16 cellular contexts compared by ENCODE assay signal in the genomic region with DNA sequence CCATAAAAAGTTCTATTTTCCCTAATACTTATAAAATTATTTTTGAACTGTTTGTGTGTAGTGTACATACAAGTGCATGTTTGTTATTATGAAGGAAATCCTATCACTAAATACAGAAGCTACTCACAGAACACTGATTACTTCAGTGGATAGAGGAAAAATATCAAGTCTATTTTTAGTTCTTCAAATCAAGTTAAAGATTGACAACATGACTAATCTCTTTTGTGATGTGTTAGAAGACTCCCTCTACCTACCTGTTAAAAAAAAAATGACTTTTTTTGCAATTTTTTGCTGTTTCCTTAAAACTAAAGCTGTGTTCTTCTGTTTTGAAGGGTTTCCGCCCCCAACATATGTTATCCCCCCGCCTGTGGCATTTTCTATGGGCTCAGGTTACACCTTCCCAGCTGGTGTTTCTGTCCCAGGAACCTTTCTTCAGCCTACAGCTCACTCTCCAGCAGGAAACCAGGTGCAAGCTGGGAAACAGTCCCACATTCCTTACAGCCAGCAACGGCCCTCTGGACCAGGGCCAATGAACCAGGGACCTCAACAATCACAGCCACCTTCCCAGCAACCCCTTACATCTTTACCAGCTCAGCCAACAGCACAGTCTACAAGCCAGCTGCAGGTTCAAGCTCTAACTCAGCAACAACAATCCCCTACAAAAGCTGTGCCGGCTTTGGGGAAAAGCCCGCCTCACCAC. TPM values are rescaled to one million over a fixed set of nuclear protein-coding genes. Genes with fewer than 3 reads are reported as not detected.
DNase-seq lines count a peak whose midpoint lies in the region; ATAC-seq and TF ChIP-seq lines count a peak whose summit lies in the region.
"Had no signal": no experiment of that assay in that cellular context is flagged by ENCODE, and none has a peak within 500 bp of the region (broad histone marks: within the 10 kb centered on the region; RNA-seq: fewer than 3 reads in every experiment).

No MANE protein-coding gene starts in this region.

- BruUV-seq in Caco-2 (replicated peaks; lab: Mats Ljungman, UMichigan), result TSS peak; percentile 19

- POLR2A ChIA-PET in Caco-2 (lab: Charles Lee), result no interaction called here
- POLR2A ChIA-PET in activated CD8-positive, alpha-beta T cell treated with anti-CD3 and anti-CD28 coated beads for 36 hours (lab: Charles Lee), result no interaction called here
- POLR2A ChIA-PET in activated CD4-positive, alpha-beta memory T cell treated with anti-CD3 and anti-CD28 coated beads for 36 hours (lab: Charles Lee), result no interaction called here

- H3K27ac ChIP-seq in coronary artery, result no peak overlapping the region
- H3K27ac ChIP-seq: BLaER1 treated with 17β-estradiol and CSF1 and Interleukin-3, amounts not matched to agents 10 nM and 100 nM; colonic mucosa; sigmoid colon had no signal

- H3K9me3 ChIP-seq in Caco-2, result no peaks in the 10 kb centered on the region
- H3K9me3 ChIP-seq: BLaER1 treated with 17β-estradiol and CSF1 and Interleukin-3, amounts not matched to agents 10 nM and 100 nM; colonic mucosa; sigmoid colon had no signal

- H3K4me1 Mint-ChIP-seq in Caco-2 (ENCODE audit: low read depth, unreplicated experiment), result peaks cover 13% of the 10 kb centered on the region
- no peaks in the 10 kb centered on the region for H3K4me1 Mint-ChIP-seq in activated CD8-positive, alpha-beta T cell treated with anti-CD3 and anti-CD28 coated beads for 36 hours (ENCODE audit: low read depth)
- H3K4me1 Mint-ChIP-seq in activated CD4-positive, alpha-beta memory T cell treated with anti-CD3 and anti-CD28 coated beads for 36 hours (ENCODE audit: low read depth), result peaks cover 2% of the 10 kb centered on the region

- H3K4me3 ChIP-seq in Caco-2 (ENCODE audit: low read depth, low read length) (no peak overlapping the region), coronary artery (no peak overlapping the region)
- H3K4me3 ChIP-seq: BLaER1 treated with 17β-estradiol and CSF1 and Interleukin-3, amounts not matched to agents 10 nM and 100 nM; colonic mucosa; sigmoid colon had no signal

- H3K36me3 Mint-ChIP-seq in Caco-2 (ENCODE audit: insufficient read depth, unreplicated experiment), result peaks cover 75% of the 10 kb centered on the region
- H3K36me3 Mint-ChIP-seq in activated CD8-positive, alpha-beta T cell treated with anti-CD3 and anti-CD28 coated beads for 36 hours (ENCODE audit: low read depth), result peaks cover 37% of the 10 kb centered on the region
- peaks cover 43% of the 10 kb centered on the region for H3K36me3 Mint-ChIP-seq in activated CD4-positive, alpha-beta memory T cell treated with anti-CD3 and anti-CD28 coated beads for 36 hours

- no peak overlapping the region for H3K4me3 Mint-ChIP-seq in Caco-2 (ENCODE audit: unreplicated experiment)
- no peak overlapping the region for H3K4me3 Mint-ChIP-seq in activated CD8-positive, alpha-beta T cell treated with anti-CD3 and anti-CD28 coated beads for 36 hours
- no peak overlapping the region for H3K4me3 Mint-ChIP-seq in activated CD4-positive, alpha-beta memory T cell treated with anti-CD3 and anti-CD28 coated beads for 36 hours
- H3K4me3 Mint-ChIP-seq: naive B cell had no signal

- H3K4me1 ChIP-seq in Caco-2, result peaks cover 6% of the 10 kb centered on the region; the same call in 1 of the 2 replicates
- H3K4me1 ChIP-seq: colonic mucosa had no signal

- H3K36me3 ChIP-seq in Caco-2 (ENCODE audit: control insufficient read depth, insufficient read depth, low read length), result peaks cover 2% of the 10 kb centered on the region

- no peak overlapping the region for H3K27ac Mint-ChIP-seq in Caco-2 (ENCODE audit: unreplicated experiment)
- H3K27ac Mint-ChIP-seq in activated CD8-positive, alpha-beta T cell treated with anti-CD3 and anti-CD28 coated beads for 36 hours, result peak overlapping the region; percentile 3
- no peak overlapping the region for H3K27ac Mint-ChIP-seq in activated CD4-positive, alpha-beta memory T cell treated with anti-CD3 and anti-CD28 coated beads for 36 hours

- CTCF ChIA-PET in Caco-2 (lab: Charles Lee), result interaction anchor here (1.2 kb wide), 1 partner anchor 9 kb away, joined by 3 read pairs; no protein-coding TSS in a partner anchor
- CTCF ChIA-PET in activated CD8-positive, alpha-beta T cell treated with anti-CD3 and anti-CD28 coated beads for 36 hours (lab: Charles Lee), result interaction anchor here (1.1 to 1.2 kb wide), 3 partner anchors 52 to 109 kb away, joined by 3 read pairs; no protein-coding TSS in a partner anchor
- CTCF ChIA-PET in activated CD4-positive, alpha-beta memory T cell treated with anti-CD3 and anti-CD28 coated beads for 36 hours (lab: Charles Lee), result interaction anchor here (0.8 to 1.0 kb wide), 4 partner anchors 74 to 317 kb away, joined by 3 to 4 read pairs (median 3); no protein-coding TSS in a partner anchor

- no peaks in the 10 kb centered on the region for H3K9me3 Mint-ChIP-seq in Caco-2 (ENCODE audit: unreplicated experiment)
- no peaks in the 10 kb centered on the region for H3K9me3 Mint-ChIP-seq in activated CD8-positive, alpha-beta T cell treated with anti-CD3 and anti-CD28 coated beads for 36 hours
- no peaks in the 10 kb centered on the region for H3K9me3 Mint-ChIP-seq in activated CD4-positive, alpha-beta memory T cell treated with anti-CD3 and anti-CD28 coated beads for 36 hours
- H3K9me3 Mint-ChIP-seq: naive B cell had no signal

- intact Hi-C loops in Caco-2 (cut with micrococcal nuclease; ENCODE audit: unreplicated experiment), result no loop called here
- intact Hi-C loops in activated CD8-positive, alpha-beta T cell treated with anti-CD3 and anti-CD28 coated beads for 36 hours (cut with micrococcal nuclease), result loop anchor here (10.0 kb wide), 1 partner anchor 70 kb away; a partner anchor contains a TSS
- intact Hi-C loops in activated CD4-positive, alpha-beta memory T cell treated with anti-CD3 and anti-CD28 coated beads for 36 hours (cut with micrococcal nuclease), result no loop called here

- no peak for DNase-seq in Caco-2
- DNase-seq in HT-29 (ENCODE audit: low spot score), result peak; percentile 34
- no peak for DNase-seq in activated CD8-positive, alpha-beta T cell treated with anti-CD3 and anti-CD28 coated beads for 36 hours
- DNase-seq in left lobe of liver (ENCODE audit: low spot score), result no peak
- no peak for DNase-seq in activated CD4-positive, alpha-beta memory T cell treated with anti-CD3 and anti-CD28 coated beads for 36 hours
- DNase-seq in stimulated activated naive CD4-positive, alpha-beta T cell (lab: John Stamatoyannopoulos, UW), result no peak
- no peak for DNase-seq in coronary artery (ENCODE audit: low spot score)
- no peak for DNase-seq in epidermal melanocyte (ENCODE audit: insufficient read length, low spot score)
- DNase-seq: colonic mucosa, GF-D8, H7, naive B cell, NCI-H510A treated with DMSO at 0.1 percent for 48 hours, SHP77 treated with DMSO at 0.1 percent for 48 hours, sigmoid colon had no signal

- no peak for TF ChIP-seq CTCF in Caco-2 (IDR thresholded peaks at IDR 0.05; ENCODE audit: insufficient read depth in 1 of 2, low read depth in 1 of 2, low read length in 1 of 2, severe bottlenecking in 1 of 2, unreplicated experiment in 1 of 2)
- TF ChIP-seq CTCF in activated CD8-positive, alpha-beta T cell treated with anti-CD3 and anti-CD28 coated beads for 36 hours (IDR thresholded peaks at IDR 0.05), result no peak
- no peak for TF ChIP-seq CTCF in coronary artery (IDR thresholded peaks at IDR 0.05)

- no peak for ATAC-seq in activated CD8-positive, alpha-beta T cell treated with anti-CD3 and anti-CD28 coated beads for 36 hours
- ATAC-seq in left lobe of liver, result peak; percentile 19

- no peaks in the 10 kb centered on the region for H3K27me3 ChIP-seq in Caco-2 (replicated peaks; ENCODE audit: control insufficient read depth, insufficient read depth, low read length)
- H3K27me3 ChIP-seq: colonic mucosa, sigmoid colon had no signal

- no peaks in the 10 kb centered on the region for H3K27me3 Mint-ChIP-seq in Caco-2 (ENCODE audit: insufficient read depth, unreplicated experiment)
- no peaks in the 10 kb centered on the region for H3K27me3 Mint-ChIP-seq in activated CD8-positive, alpha-beta T cell treated with anti-CD3 and anti-CD28 coated beads for 36 hours
- H3K27me3 Mint-ChIP-seq in activated CD4-positive, alpha-beta memory T cell treated with anti-CD3 and anti-CD28 coated beads for 36 hours, result no peaks in the 10 kb centered on the region
- H3K27me3 Mint-ChIP-seq: naive B cell had no signal

RNA-seq across cellular contexts. Expression of a gene that starts 45.5 kb away (rescaled TPM):
- 0.58 TPM in 1 of 2 replicates, not detected in the other for total RNA-seq in Caco-2 (2022)
- total RNA-seq in HT-29 (2014; rRNA removed; shearing (Covaris generic)), result 0.34 and 1.6 TPM in 2 replicates
- total RNA-seq in activated CD8-positive, alpha-beta T cell treated with anti-CD3 and anti-CD28 coated beads for 36 hours, result 1 to 10 TPM; 4.2 to 4.7 TPM
- total RNA-seq in left lobe of liver, result 2.8 TPM
- 1 to 10 TPM; 6.6 to 7.7 TPM for total RNA-seq in activated CD4-positive, alpha-beta memory T cell treated with anti-CD3 and anti-CD28 coated beads for 36 hours
